ENCODE assay signal across 1 cellular context in genomic region chr4:77120888-77121508, GRCh38.
TF ChIP-seq lines count a peak whose summit lies in the region.

No MANE protein-coding gene starts in this region.

TF ChIP-seq in K562, 482 proteins besides CTCF, POLR2A, EP300 and RAD21:
- TF ChIP-seq CREBBP (IDR thresholded peaks at IDR 0.05; ENCODE audit: low read depth, low read length) = no peak
- no peak for TF ChIP-seq SMAD2 (IDR thresholded peaks at IDR 0.05; ENCODE audit: low read depth, low read length)
- TF ChIP-seq MEIS2 (IDR thresholded peaks at IDR 0.05; ENCODE audit: partially characterized antibody) = no peak
- no peak for TF ChIP-seq SFPQ (IDR thresholded peaks at IDR 0.05; ENCODE audit: low read depth, low read length)
- TF ChIP-seq WHSC1 (IDR thresholded peaks at IDR 0.05; ENCODE audit: low read length) = no peak
- TF ChIP-seq NR0B1 (IDR thresholded peaks at IDR 0.05; ENCODE audit: partially characterized antibody) = no peak
- TF ChIP-seq CHD4 (IDR thresholded peaks at IDR 0.05; ENCODE audit: insufficient read depth, insufficient replicate concordance, low read depth, low read length, poor library complexity, severe bottlenecking) = no peak
- TF ChIP-seq KHSRP (IDR thresholded peaks at IDR 0.05) = no peak
- TF ChIP-seq CHD7 (IDR thresholded peaks at IDR 0.05; ENCODE audit: low read depth, low read length) = no peak
- TF ChIP-seq DLX4 (CRISPR knock-in tag; IDR thresholded peaks at IDR 0.05) = no peak
- no peak for TF ChIP-seq ZNF707 (CRISPR knock-in tag; conservative IDR thresholded peaks at IDR 0.05)
- no peak for TF ChIP-seq ZNF134 (CRISPR knock-in tag; conservative IDR thresholded peaks at IDR 0.05)
- no peak for TF ChIP-seq ZNF589 (CRISPR knock-in tag; IDR thresholded peaks at IDR 0.05; ENCODE audit: low read depth)
- no peak for TF ChIP-seq GABPB1 (CRISPR knock-in tag; IDR thresholded peaks at IDR 0.05)
